ENCODE assay signal across 1 cellular context in the genomic region with DNA sequence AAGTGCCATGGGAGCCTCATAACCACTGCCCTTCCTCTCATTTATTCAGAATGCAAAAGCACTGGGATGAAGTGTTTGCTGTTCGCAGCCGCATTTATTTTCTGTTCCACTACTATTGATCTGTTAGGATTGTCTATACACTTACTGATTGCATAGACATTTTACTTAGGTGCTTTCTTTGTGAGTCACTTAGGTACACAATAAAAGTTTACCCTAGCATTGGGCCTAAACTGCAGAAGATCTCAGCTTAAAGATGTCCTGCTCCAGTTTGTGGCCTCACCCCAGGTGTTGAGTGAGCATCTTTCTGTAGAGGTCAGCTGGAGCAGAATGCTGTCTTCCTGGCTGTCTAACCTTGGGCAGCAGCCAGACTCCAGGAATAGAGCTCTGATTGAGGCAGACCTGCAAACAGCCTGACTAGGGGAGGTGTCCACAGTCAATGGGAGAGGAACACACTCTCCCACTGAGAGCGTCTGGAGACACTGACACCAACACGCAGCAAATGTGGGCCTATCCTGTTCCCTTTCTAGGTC.
TF ChIP-seq lines count a peak whose summit lies in the region.

No MANE protein-coding gene starts in this region.

TF ChIP-seq in HepG2, 621 proteins besides CTCF, POLR2A, EP300 and RAD21 (continued from another document and continues in another):
- TF ChIP-seq ZNF235 (CRISPR knock-in tag; IDR thresholded peaks at IDR 0.05; ENCODE audit: borderline replicate concordance) (no peak), SP2 (CRISPR knock-in tag; IDR thresholded peaks at IDR 0.05) (no peak), HNF4A (CRISPR knock-in tag; IDR thresholded peaks at IDR 0.05) (peak; percentile 49), ZSCAN9 (CRISPR knock-in tag; IDR thresholded peaks at IDR 0.05; ENCODE audit: borderline replicate concordance) (peak; percentile 49; the same call in 1 of the 2 replicates), SAP130 (CRISPR knock-in tag; IDR thresholded peaks at IDR 0.05; ENCODE audit: low read depth) (peak; percentile 60), HNF1B (CRISPR knock-in tag; IDR thresholded peaks at IDR 0.05) (0 out of 2 replicates have a peak, but pooled peaks have one; percentile 47), ZHX1 (CRISPR knock-in tag; IDR thresholded peaks at IDR 0.05; ENCODE audit: low read depth) (no peak), ZFY (CRISPR knock-in tag; IDR thresholded peaks at IDR 0.05) (0 out of 2 replicates have a peak, but pooled peaks have one; percentile 22), ZNF609 (CRISPR knock-in tag; IDR thresholded peaks at IDR 0.05; ENCODE audit: borderline replicate concordance) (peak; percentile 94), ATF3 (CRISPR knock-in tag; IDR thresholded peaks at IDR 0.05) (peak; percentile 69), ZKSCAN8 (CRISPR knock-in tag; IDR thresholded peaks at IDR 0.05; ENCODE audit: borderline replicate concordance) (0 out of 2 replicates have a peak, but pooled peaks have one; percentile 40), MBD4 (IDR thresholded peaks at IDR 0.05; ENCODE audit: borderline replicate concordance, low read length) (peak; percentile 87; the same call in 1 of the 2 replicates), ZNF484 (CRISPR knock-in tag; IDR thresholded peaks at IDR 0.05; ENCODE audit: borderline replicate concordance, low read depth) (no peak), EHMT2 (IDR thresholded peaks at IDR 0.05; ENCODE audit: borderline replicate concordance, low read depth, low read length) (no peak), MTF1 (CRISPR knock-in tag; IDR thresholded peaks at IDR 0.05) (no peak), ZNF512B (CRISPR knock-in tag; IDR thresholded peaks at IDR 0.05; ENCODE audit: borderline replicate concordance) (no peak), ZNF891 (CRISPR knock-in tag; IDR thresholded peaks at IDR 0.05) (no peak), ONECUT2 (CRISPR knock-in tag; IDR thresholded peaks at IDR 0.05) (peak; percentile 96), MIER3 (CRISPR knock-in tag; IDR thresholded peaks at IDR 0.05; ENCODE audit: borderline replicate concordance) (peak; percentile 82; the same call in 1 of the 2 replicates), CCAR2 (optimal IDR thresholded peaks at IDR 0.05; ENCODE audit: low read depth, low read length) (no peak), ATF1 (CRISPR knock-in tag; IDR thresholded peaks at IDR 0.05) (0 out of 2 replicates have a peak, but pooled peaks have one; percentile 26), ZNF17 (CRISPR knock-in tag; IDR thresholded peaks at IDR 0.05) (no peak), SNAPC2 (CRISPR knock-in tag; IDR thresholded peaks at IDR 0.05) (no peak), ZFYVE20 (CRISPR knock-in tag; IDR thresholded peaks at IDR 0.05; ENCODE audit: borderline replicate concordance, low read depth) (no peak), ZNF317 (CRISPR knock-in tag; IDR thresholded peaks at IDR 0.05) (peak; percentile 46; the same call in 1 of the 2 replicates), REXO4 (CRISPR knock-in tag; IDR thresholded peaks at IDR 0.05; ENCODE audit: borderline replicate concordance) (no peak), PRPF4 (IDR thresholded peaks at IDR 0.05; ENCODE audit: low read depth, low read length, poor library complexity, severe bottlenecking) (no peak), ZNF282 (IDR thresholded peaks at IDR 0.05; ENCODE audit: partially characterized antibody) (no peak), ZNF75D (CRISPR knock-in tag; IDR thresholded peaks at IDR 0.05; ENCODE audit: borderline replicate concordance) (no peak), ZZZ3 (CRISPR knock-in tag; IDR thresholded peaks at IDR 0.05; ENCODE audit: borderline replicate concordance) (no peak), CEBPB (IDR thresholded peaks at IDR 0.05; ENCODE audit: borderline replicate concordance, low read depth, low read length) (0 out of 2 replicates have a peak, but pooled peaks have one; percentile 23), ARNT (IDR thresholded peaks at IDR 0.05) (no peak), BCL6 (CRISPR knock-in tag; IDR thresholded peaks at IDR 0.05) (peak; percentile 81), ZNF546 (CRISPR knock-in tag; conservative IDR thresholded peaks at IDR 0.05) (no peak), SOX13 (IDR thresholded peaks at IDR 0.05) (no peak), SOX13 (CRISPR knock-in tag; conservative IDR thresholded peaks at IDR 0.05 in 1 of 2, IDR thresholded peaks at IDR 0.05 in 1 of 2) (peak in 1 of 2 experiments; percentile 86; a peak in 2 of 4 replicates), RFX1 (IDR thresholded peaks at IDR 0.05) (no peak), ZNF230 (CRISPR knock-in tag; IDR thresholded peaks at IDR 0.05) (no peak), MIXL1 (CRISPR knock-in tag; IDR thresholded peaks at IDR 0.05) (peak; percentile 95), ZNF652 (CRISPR knock-in tag; IDR thresholded peaks at IDR 0.05; ENCODE audit: borderline replicate concordance, low read depth) (peak; percentile 31; the same call in 1 of the 2 replicates), ZNF709 (CRISPR knock-in tag; IDR thresholded peaks at IDR 0.05) (no peak)
- TF ChIP-seq, protein P1, sequence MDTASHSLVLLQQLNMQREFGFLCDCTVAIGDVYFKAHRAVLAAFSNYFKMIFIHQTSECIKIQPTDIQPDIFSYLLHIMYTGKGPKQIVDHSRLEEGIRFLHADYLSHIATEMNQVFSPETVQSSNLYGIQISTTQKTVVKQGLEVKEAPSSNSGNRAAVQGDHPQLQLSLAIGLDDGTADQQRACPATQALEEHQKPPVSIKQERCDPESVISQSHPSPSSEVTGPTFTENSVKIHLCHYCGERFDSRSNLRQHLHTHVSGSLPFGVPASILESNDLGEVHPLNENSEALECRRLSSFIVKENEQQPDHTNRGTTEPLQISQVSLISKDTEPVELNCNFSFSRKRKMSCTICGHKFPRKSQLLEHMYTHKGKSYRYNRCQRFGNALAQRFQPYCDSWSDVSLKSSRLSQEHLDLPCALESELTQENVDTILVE (CRISPR knock-in tag; IDR thresholded peaks at IDR 0.05), result 0 out of 2 replicates have a peak, but pooled peaks have one; percentile 41
- TF ChIP-seq, protein P2, sequence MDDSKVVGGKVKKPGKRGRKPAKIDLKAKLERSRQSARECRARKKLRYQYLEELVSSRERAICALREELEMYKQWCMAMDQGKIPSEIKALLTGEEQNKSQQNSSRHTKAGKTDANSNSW (CRISPR knock-in tag; IDR thresholded peaks at IDR 0.05; ENCODE audit: borderline replicate concordance), result no peak
- TF ChIP-seq, protein P3, sequence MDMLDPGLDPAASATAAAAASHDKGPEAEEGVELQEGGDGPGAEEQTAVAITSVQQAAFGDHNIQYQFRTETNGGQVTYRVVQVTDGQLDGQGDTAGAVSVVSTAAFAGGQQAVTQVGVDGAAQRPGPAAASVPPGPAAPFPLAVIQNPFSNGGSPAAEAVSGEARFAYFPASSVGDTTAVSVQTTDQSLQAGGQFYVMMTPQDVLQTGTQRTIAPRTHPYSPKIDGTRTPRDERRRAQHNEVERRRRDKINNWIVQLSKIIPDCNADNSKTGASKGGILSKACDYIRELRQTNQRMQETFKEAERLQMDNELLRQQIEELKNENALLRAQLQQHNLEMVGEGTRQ (IDR thresholded peaks at IDR 0.05; ENCODE audit: low read depth, low read length), result no peak
- TF ChIP-seq, protein P3 (CRISPR knock-in tag; IDR thresholded peaks at IDR 0.05; ENCODE audit: borderline replicate concordance), result no peak
- TF ChIP-seq, protein P4, sequence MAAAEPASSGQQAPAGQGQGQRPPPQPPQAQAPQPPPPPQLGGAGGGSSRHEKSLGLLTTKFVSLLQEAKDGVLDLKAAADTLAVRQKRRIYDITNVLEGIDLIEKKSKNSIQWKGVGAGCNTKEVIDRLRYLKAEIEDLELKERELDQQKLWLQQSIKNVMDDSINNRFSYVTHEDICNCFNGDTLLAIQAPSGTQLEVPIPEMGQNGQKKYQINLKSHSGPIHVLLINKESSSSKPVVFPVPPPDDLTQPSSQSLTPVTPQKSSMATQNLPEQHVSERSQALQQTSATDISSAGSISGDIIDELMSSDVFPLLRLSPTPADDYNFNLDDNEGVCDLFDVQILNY (CRISPR knock-in tag; conservative IDR thresholded peaks at IDR 0.05), result no peak
